Comparison of ENCODE assay signal across 18 cellular contexts in the genomic region with DNA sequence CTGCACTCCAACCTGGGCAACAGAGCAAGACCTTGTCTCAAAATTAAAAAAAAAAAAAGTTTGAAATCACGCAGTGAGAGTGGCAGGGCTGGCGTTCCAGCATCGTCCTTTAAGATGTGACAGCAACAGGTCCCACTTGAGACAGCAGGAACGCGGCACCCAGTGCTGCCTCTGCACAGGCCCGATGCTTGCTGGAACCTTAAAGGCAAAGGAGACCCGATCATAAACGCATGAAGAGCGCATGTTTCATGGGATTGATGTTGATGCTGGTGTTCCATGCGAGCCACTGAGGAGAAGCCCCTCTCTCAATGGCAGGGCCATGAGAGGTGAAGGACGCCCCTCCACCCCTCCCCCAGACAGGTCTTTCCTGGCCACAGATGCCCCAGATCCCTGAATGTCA. TPM values are rescaled to one million over a fixed set of nuclear protein-coding genes. Genes with fewer than 3 reads are reported as not detected.
DNase-seq lines count a peak whose midpoint lies in the region; ATAC-seq, FAIRE-seq and TF ChIP-seq lines count a peak whose summit lies in the region.
"Had no signal": no experiment of that assay in that cellular context is flagged by ENCODE, and none has a peak within 500 bp of the region (broad histone marks: within the 10 kb centered on the region; RNA-seq: fewer than 3 reads in every experiment).

No MANE protein-coding gene starts in this region.

- H3K4me3 ChIP-seq in GM23338 (no peak overlapping the region), HEK293 (ENCODE audit: low read depth, low read length) (no peak overlapping the region), kidney (ENCODE audit: low read length in 2 of 2) (no peak overlapping the region), upper lobe of right lung (no peak overlapping the region), BE2C (ENCODE audit: low read depth, low read length) (no peak overlapping the region)
- H3K4me3 ChIP-seq: A549, GM12878 had no signal

- POLR2A ChIA-PET in HEK293 (lab: Yijun Ruan, JAX), result interaction anchor here (0.6 kb wide), 1 partner anchor 520 kb away, joined by 7 read pairs; no protein-coding TSS in a partner anchor

- no peaks in the 10 kb centered on the region for H3K4me1 ChIP-seq in GM23338 (ENCODE audit: insufficient read depth)
- H3K4me1 ChIP-seq in HEK293 (ENCODE audit: control insufficient read depth, insufficient read depth, low read length), result no peaks in the 10 kb centered on the region
- H3K4me1 ChIP-seq in kidney (ENCODE audit: control insufficient read depth in 1 of 2, insufficient read depth in 1 of 2, low read depth in 1 of 2, low read length in 2 of 2), result no peaks in the 10 kb centered on the region
- H3K4me1 ChIP-seq in upper lobe of right lung, result no peaks in the 10 kb centered on the region
- H3K4me1 ChIP-seq in BE2C, result no peaks in the 10 kb centered on the region

- DNase-seq in GM23338 (ENCODE audit: low spot score), result no peak
- peak; percentile 41 for DNase-seq in kidney
- peak; percentile 21 for DNase-seq in upper lobe of right lung
- DNase-seq in BE2C, result no peak
- DNase-seq: CD8-positive, alpha-beta memory T cell; DMS 273 treated with DMSO at 0.1 percent for 48 hours; GOT3; HCEC 1CT had no signal

- no peak overlapping the region for H3K4me3 Mint-ChIP-seq in GM23338
- H3K4me3 Mint-ChIP-seq: CD14-positive monocyte; CD8-positive, alpha-beta memory T cell had no signal

- no peaks in the 10 kb centered on the region for H3K9me3 Mint-ChIP-seq in GM23338
- H3K9me3 Mint-ChIP-seq: CD14-positive monocyte had no signal

- no peaks in the 10 kb centered on the region for H3F3A ChIP-seq in GM23338 (replicated peaks; ENCODE audit: low read depth)

- H3K4me2 ChIP-seq in GM23338, result no peak overlapping the region
- H3K4me2 ChIP-seq: A549 had no signal

- no peak for TF ChIP-seq CTCF in GM23338 (conservative IDR thresholded peaks at IDR 0.05; ENCODE audit: low read depth in 2 of 2)
- TF ChIP-seq CTCF in HEK293 (tag by site-specific recombination; IDR thresholded peaks at IDR 0.05), result no peak
- TF ChIP-seq CTCF in kidney (IDR thresholded peaks at IDR 0.05; ENCODE audit: borderline replicate concordance, extremely low read depth, insufficient read depth), result no peak
- no peak for TF ChIP-seq CTCF in upper lobe of right lung (IDR thresholded peaks at IDR 0.05)
- no peak for TF ChIP-seq CTCF in BE2C (IDR thresholded peaks at IDR 0.05; ENCODE audit: low read depth, low read length)

- no peak for FAIRE-seq in kidney (lab: Jason Lieb, UNC)
- FAIRE-seq: A549, GM18507 had no signal

- no peak overlapping the region for H3K27ac Mint-ChIP-seq in GM23338

- H2AFZ ChIP-seq in GM23338, result peak overlapping the region; percentile 52; the same call in 1 of the 2 replicates

- intact Hi-C loops in kidney (cut with DNase I), result loop anchor here (10.0 kb wide), 1 partner anchor 523 kb away; no protein-coding TSS in a partner anchor
- intact Hi-C loops in upper lobe of right lung (cut with DNase I), result loop anchor here (10.0 kb wide), 1 partner anchor 513 kb away; a partner anchor contains a TSS

- no peaks in the 10 kb centered on the region for H3K36me3 Mint-ChIP-seq in GM23338 (ENCODE audit: low read depth)
- H3K36me3 Mint-ChIP-seq: CD14-positive monocyte; CD8-positive, alpha-beta memory T cell had no signal

- peaks cover 4% of the 10 kb centered on the region; the same call in 2 of the 3 replicates for H3K4me1 Mint-ChIP-seq in GM23338

- H3K79me2 ChIP-seq in GM23338 (replicated peaks; ENCODE audit: insufficient read depth), result no peaks in the 10 kb centered on the region

- H3K27me3 ChIP-seq in GM23338 (ENCODE audit: insufficient read depth) (no peaks in the 10 kb centered on the region), upper lobe of right lung (no peaks in the 10 kb centered on the region), BE2C (no peaks in the 10 kb centered on the region)

- H3K27ac ChIP-seq in GM23338 (ENCODE audit: low read depth) (no peak overlapping the region), HEK293 (ENCODE audit: extremely low read depth, low read depth, low read length) (no peak overlapping the region), kidney (ENCODE audit: low read depth in 2 of 2, low read length in 2 of 2) (no peak overlapping the region), upper lobe of right lung (no peak overlapping the region)
- H3K27ac ChIP-seq: A549, HL-60 had no signal

- CTCF ChIA-PET in HEK293 (lab: Yijun Ruan, JAX), result interaction anchor here (0.7 to 1.4 kb wide), 3 partner anchors 8 to 531 kb away, joined by 3 to 11 read pairs (median 4); no protein-coding TSS in a partner anchor

- no peaks in the 10 kb centered on the region for H3K9me3 ChIP-seq in HEK293 (ENCODE audit: control insufficient read depth, insufficient read depth, low read depth, low read length)
- H3K9me3 ChIP-seq in kidney (ENCODE audit: control insufficient read depth in 1 of 2, low read length in 2 of 2), result no peaks in the 10 kb centered on the region
- no peaks in the 10 kb centered on the region for H3K9me3 ChIP-seq in upper lobe of right lung
- H3K9me3 ChIP-seq in BE2C, result no peaks in the 10 kb centered on the region
- H3K9me3 ChIP-seq: A549 had no signal

- no peak overlapping the region for H3K9ac ChIP-seq in kidney (ENCODE audit: low read length in 2 of 2)

- no peak for ATAC-seq in GM23338
- no peak for ATAC-seq in upper lobe of right lung
- no peak for ATAC-seq in HG03095 (IDR thresholded peaks at IDR 0.05; ENCODE audit: unreplicated experiment)
- ATAC-seq: A549, GM12878 had no signal

- peaks cover 17% of the 10 kb centered on the region for H3K27me3 Mint-ChIP-seq in GM23338 (ENCODE audit: insufficient read depth, low read depth, poor library complexity)

- no peaks in the 10 kb centered on the region for H3K9me2 ChIP-seq in GM23338 (ENCODE audit: insufficient read depth)

- H4K20me1 ChIP-seq in GM23338 (replicated peaks; ENCODE audit: insufficient read depth), result no peaks in the 10 kb centered on the region

- H3K36me3 ChIP-seq in GM23338 (ENCODE audit: insufficient read depth) (no peaks in the 10 kb centered on the region), HEK293 (ENCODE audit: control insufficient read depth in 2 of 2, insufficient read depth in 1 of 2, low read length in 2 of 2) (no peaks in the 10 kb centered on the region), kidney (ENCODE audit: control insufficient read depth in 1 of 2, insufficient read depth in 2 of 2, low read length in 2 of 2) (no peaks in the 10 kb centered on the region), upper lobe of right lung (no peaks in the 10 kb centered on the region), BE2C (no peaks in the 10 kb centered on the region)

TF ChIP-seq in GM23338, 12 proteins besides CTCF, POLR2A, EP300 and RAD21 (continues in another document):
- TF ChIP-seq POLR2AphosphoS5 (IDR thresholded peaks at IDR 0.05; ENCODE audit: low read depth) (no peak), EZH2 (IDR thresholded peaks at IDR 0.05; ENCODE audit: low read depth, unreplicated experiment) (no peak), EZH2phosphoT487 (IDR thresholded peaks at IDR 0.05; ENCODE audit: unreplicated experiment) (no peak), CREB1 (CRISPR knock-in tag; IDR thresholded peaks at IDR 0.05; ENCODE audit: low read depth) (no peak)

TF ChIP-seq in HEK293, 187 proteins besides CTCF, POLR2A, EP300 and RAD21:
- TF ChIP-seq SCRT2 (tag by site-specific recombination; IDR thresholded peaks at IDR 0.05) (0 out of 2 replicates have a peak, but pooled peaks have one; percentile 27), ZNF530 (tag by site-specific recombination; IDR thresholded peaks at IDR 0.05; ENCODE audit: low read depth) (no peak), ZIC2 (tag by site-specific recombination; IDR thresholded peaks at IDR 0.05) (no peak)

RNA-seq across cellular contexts. Expression of a gene that starts 17.9 kb away (rescaled TPM):
- not detected in 2 replicates for total RNA-seq in GM23338 (2014; rRNA removed; shearing (Covaris generic))
- polyA plus RNA-seq in GM23338 (2016; fragmentation: Nextera tagmentation; extraction: Ambion mirVana), result not detected in 2 replicates
- total RNA-seq in kidney, result 0.09 TPM
- 0.49 TPM for polyA plus RNA-seq in kidney (ENCODE audit: insufficient read depth, low read depth, low replicate concordance)
- not detected for total RNA-seq in upper lobe of right lung
- polyA plus RNA-seq in BE2C (2012; ENCODE audit: insufficient read depth, insufficient read length, low read depth), result not detected
- total RNA-seq: CD8-positive, alpha-beta memory T cell; Daoy; GM12878 had no signal
- polyA plus RNA-seq: AG04450; BJ; CD14-positive monocyte; CD8-positive, alpha-beta memory T cell; GM12878 had no signal

RNA-seq across cellular contexts. Expression of a gene that starts 31.4 kb away (rescaled TPM):
- total RNA-seq in GM23338 (2014; rRNA removed; shearing (Covaris generic)), result 2.5 and 3.8 TPM in 2 replicates
- polyA plus RNA-seq in GM23338 (2016; fragmentation: Nextera tagmentation; extraction: Ambion mirVana) (0.89 and 1.4 TPM in 2 replicates), kidney (ENCODE audit: insufficient read depth, low read depth, low replicate concordance) (not detected)
- total RNA-seq in kidney (not detected), upper lobe of right lung (0.49 TPM)
- not detected for polyA plus RNA-seq in BE2C (2012; ENCODE audit: insufficient read depth, insufficient read length, low read depth)
- total RNA-seq: CD8-positive, alpha-beta memory T cell; Daoy; GM12878 had no signal
- polyA plus RNA-seq: AG04450; BJ; CD14-positive monocyte; CD8-positive, alpha-beta memory T cell; GM12878 had no signal

RNA-seq across cellular contexts. Expression of a gene that starts 49.6 kb away (rescaled TPM):
- 17.5 and 18.0 TPM in 2 replicates for total RNA-seq in GM23338 (2014; rRNA removed; shearing (Covaris generic))
- 6.7 and 9.3 TPM in 2 replicates for polyA plus RNA-seq in GM23338 (2016; fragmentation: Nextera tagmentation; extraction: Ambion mirVana)
- total RNA-seq in kidney, result 6.7 TPM
- 8.5 TPM for polyA plus RNA-seq in kidney (ENCODE audit: insufficient read depth, low read depth, low replicate concordance)
- not detected for total RNA-seq in upper lobe of right lung
- 0.37 TPM for polyA plus RNA-seq in BE2C (2012; ENCODE audit: insufficient read depth, insufficient read length, low read depth)
- total RNA-seq: CD8-positive, alpha-beta memory T cell; Daoy; GM12878 had no signal
- polyA plus RNA-seq: AG04450; BJ; CD14-positive monocyte; CD8-positive, alpha-beta memory T cell; GM12878 had no signal

RNA-seq across cellular contexts. Expression of a gene that starts 59.5 kb away (rescaled TPM):
- 0.28 and 0.31 TPM in 2 replicates for total RNA-seq in GM23338 (2014; rRNA removed; shearing (Covaris generic))
- polyA plus RNA-seq in GM23338 (2016; fragmentation: Nextera tagmentation; extraction: Ambion mirVana) (0.07 TPM in 1 of 2 replicates, not detected in the other), kidney (ENCODE audit: insufficient read depth, low read depth, low replicate concordance) (not detected)
- total RNA-seq in kidney (not detected), upper lobe of right lung (9.5 TPM)
- not detected for polyA plus RNA-seq in BE2C (2012; ENCODE audit: insufficient read depth, insufficient read length, low read depth)
- total RNA-seq: CD8-positive, alpha-beta memory T cell; Daoy; GM12878 had no signal
- polyA plus RNA-seq: AG04450; BJ; CD14-positive monocyte; CD8-positive, alpha-beta memory T cell had no signal

Comparison
In these comparisons a context has a peak if more than half of its experiments do, and no peak if none do; other contexts are left out.
1. DNase-seq: peak in kidney (single experiment) and upper lobe of right lung (single experiment); none in GM23338 (single experiment) and BE2C (single experiment).